In the genomic region with DNA sequence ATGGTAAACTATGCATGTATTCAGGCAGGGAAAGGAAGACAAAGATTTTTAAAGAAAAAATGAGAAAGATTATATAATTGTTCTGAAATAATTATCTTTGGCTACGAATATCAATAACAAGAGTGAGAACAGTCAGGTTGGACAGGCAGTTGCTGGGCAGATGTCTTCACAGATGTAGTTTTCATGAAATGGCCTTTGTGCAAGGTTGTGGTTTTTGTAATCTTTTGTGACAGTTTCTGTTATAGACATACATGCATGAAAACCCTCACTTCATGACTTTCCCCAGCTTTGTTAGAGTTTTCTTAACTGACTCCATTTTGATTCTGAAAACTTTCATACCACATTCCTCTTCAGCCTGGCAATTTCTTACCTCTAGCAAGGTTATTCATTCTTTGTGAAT, we compare ENCODE assay signal across 18 cellular contexts. TPM values are rescaled to one million over a fixed set of nuclear protein-coding genes. Genes with fewer than 3 reads are reported as not detected.
DNase-seq lines count a peak whose midpoint lies in the region; ATAC-seq and TF ChIP-seq lines count a peak whose summit lies in the region.
"Had no signal": no experiment of that assay in that cellular context is flagged by ENCODE, and none has a peak within 500 bp of the region (broad histone marks: within the 10 kb centered on the region; RNA-seq: fewer than 3 reads in every experiment).

No MANE protein-coding gene starts in this region.

- H3K27me3 Mint-ChIP-seq in CD4-positive, alpha-beta T cell = peaks cover 6% of the 10 kb centered on the region

- no peaks in the 10 kb centered on the region for H3K36me3 Mint-ChIP-seq in CD4-positive, alpha-beta T cell (ENCODE audit: low read depth)
- H3K36me3 Mint-ChIP-seq: CD8-positive, alpha-beta memory T cell had no signal

- H3K27me3 ChIP-seq in CD4-positive, alpha-beta T cell (ENCODE audit: control insufficient read depth, insufficient read depth, low read length) = no peaks in the 10 kb centered on the region
- H3K27me3 ChIP-seq: BLaER1 had no signal

- no peak for TF ChIP-seq CTCF in GM13977 (IDR thresholded peaks at IDR 0.05; ENCODE audit: extremely low read depth, insufficient read depth, missing control alignments)
- no peak for TF ChIP-seq CTCF in CD4-positive, alpha-beta T cell (IDR thresholded peaks at IDR 0.05)

- ATAC-seq in GM21529 (IDR thresholded peaks at IDR 0.05; ENCODE audit: unreplicated experiment) (peak; percentile 48), HG03095 (IDR thresholded peaks at IDR 0.05; ENCODE audit: unreplicated experiment) (peak; percentile 72)
- ATAC-seq in CD4-positive, alpha-beta T cell (ENCODE audit: poor library complexity) = no peak
- ATAC-seq: K562 had no signal

- DNase-seq in GM13977 (ENCODE audit: low spot score) (peak; percentile 13), MV-4-11 (lab: John Stamatoyannopoulos, UW) (peak; percentile 28), HCEC 1CT (no peak), D341Med (ENCODE audit: low spot score) (no peak)
- no peak for DNase-seq in CD4-positive, alpha-beta T cell
- DNase-seq in activated CD4-positive, alpha-beta T cell treated with anti-CD3 and anti-CD28 coated beads, Interleukin-2, amount 50 U/mL, for 1 hour = no peak
- DNase-seq: CD8-positive, alpha-beta memory T cell; GF-D8; NCI-H1048; NCI-H2227 treated with DMSO at 0.1 percent for 48 hours; NCI-H524; Right ventricle myocardium superior had no signal

- H3K27ac ChIP-seq in CD4-positive, alpha-beta T cell (ENCODE audit: low read depth, low read length) = no peak overlapping the region
- H3K27ac ChIP-seq: BLaER1, SK-N-MC had no signal

- H3K4me3 Mint-ChIP-seq in CD4-positive, alpha-beta T cell = no peak overlapping the region
- H3K4me3 Mint-ChIP-seq: CD8-positive, alpha-beta memory T cell had no signal

- no peaks in the 10 kb centered on the region for H3K9me3 Mint-ChIP-seq in CD4-positive, alpha-beta T cell
- H3K9me3 Mint-ChIP-seq: CD8-positive, alpha-beta memory T cell had no signal

- POLR2A ChIA-PET in CD4-positive, alpha-beta T cell (lab: Charles Lee) = no interaction called here

- no peaks in the 10 kb centered on the region for H3K9me3 ChIP-seq in CD4-positive, alpha-beta T cell (ENCODE audit: control insufficient read depth, low read length)
- H3K9me3 ChIP-seq: BLaER1, HAP-1 had no signal

- no peaks in the 10 kb centered on the region for H3K4me1 Mint-ChIP-seq in CD4-positive, alpha-beta T cell (ENCODE audit: low read depth)
- H3K4me1 Mint-ChIP-seq: CD8-positive, alpha-beta memory T cell had no signal

- CTCF ChIA-PET in CD4-positive, alpha-beta T cell (lab: Charles Lee) = no interaction called here

- intact Hi-C loops in CD4-positive, alpha-beta T cell (cut with DNase I, micrococcal nuclease) = no loop called here

- in situ Hi-C loops in GM13977 (cut with MboI; ENCODE audit: low pct_unique_long_range_greater_than_20kb, low sequenced_read_pairs, unreplicated experiment) = no loop called here

- no peak overlapping the region for H3K27ac Mint-ChIP-seq in CD4-positive, alpha-beta T cell

RNA-seq across cellular contexts. Expression of a gene that starts 34.9 kb away (rescaled TPM):
- 100 to 1,000 TPM; 166 to 171 TPM for total RNA-seq in CD4-positive, alpha-beta T cell

Comparison
In these comparisons a context has a peak if more than half of its experiments do, and no peak if none do; other contexts are left out.
1. DNase-seq: peak in GM13977 (single experiment) and MV-4-11 (single experiment); none in CD4-positive, alpha-beta T cell (0 of 10), activated CD4-positive, alpha-beta T cell treated with anti-CD3 and anti-CD28 coated beads, Interleukin-2, amount 50 U/mL, for 1 hour (single experiment), HCEC 1CT (single experiment) and D341Med (single experiment).